ENCODE assay signal across 24 cellular contexts in the genomic region with DNA sequence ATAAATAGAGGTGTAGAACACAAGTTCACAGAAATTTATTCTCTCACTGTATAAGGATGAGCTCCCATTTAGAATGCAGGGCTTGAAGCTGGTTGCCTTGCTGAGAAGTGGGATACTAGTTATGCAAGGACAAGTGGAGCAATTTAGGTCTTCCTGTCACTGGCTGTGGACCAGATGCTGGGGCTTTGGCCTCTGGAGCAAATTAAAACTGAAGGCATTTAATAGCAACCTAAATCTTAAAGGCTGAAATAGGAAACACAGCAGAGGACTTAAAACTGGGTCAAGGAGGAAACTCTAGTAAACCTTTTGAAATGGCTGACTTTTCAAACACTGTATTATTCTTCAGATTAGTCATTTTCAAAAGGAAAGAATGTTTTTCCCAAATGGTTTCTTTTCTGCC.
"Had no signal": no experiment of that assay in that cellular context is flagged by ENCODE, and none has a peak within 500 bp of the region (broad histone marks: within the 10 kb centered on the region; RNA-seq: fewer than 3 reads in every experiment).

No MANE protein-coding gene starts in this region.

- H3K27me3 ChIP-seq: foreskin keratinocyte, gastroesophageal sphincter, ovary, sigmoid colon, stomach, thyroid gland, vagina had no signal

- H3K4me3 Mint-ChIP-seq: effector memory CD8-positive, alpha-beta T cell; immature natural killer cell; natural killer cell treated with Interleukin-12 subunit alpha and Interleukin-12 subunit beta and Interleukin-15 and Interleukin-18, amount 100 ng/mL, for 72 hours; stimulated activated effector memory CD8-positive, alpha-beta T cell treated with anti-CD3 and anti-CD28 coated beads, Interleukin-12 subunit alpha, Interleukin-12 subunit beta, amount 100 ng/mL, for 72 hours had no signal

- H3K27ac Mint-ChIP-seq: effector memory CD8-positive, alpha-beta T cell; immature natural killer cell; natural killer cell treated with Interleukin-12 subunit alpha and Interleukin-12 subunit beta and Interleukin-15 and Interleukin-18, amount 100 ng/mL, for 72 hours; stimulated activated effector memory CD8-positive, alpha-beta T cell treated with anti-CD3 and anti-CD28 coated beads, Interleukin-12 subunit alpha, Interleukin-12 subunit beta, amount 100 ng/mL, for 72 hours had no signal

- H3K36me3 Mint-ChIP-seq: immature natural killer cell; natural killer cell treated with Interleukin-12 subunit alpha and Interleukin-12 subunit beta and Interleukin-15 and Interleukin-18, amount 100 ng/mL, for 72 hours; stimulated activated effector memory CD8-positive, alpha-beta T cell treated with anti-CD3 and anti-CD28 coated beads, Interleukin-12 subunit alpha, Interleukin-12 subunit beta, amount 100 ng/mL, for 72 hours had no signal

- H3K4me1 ChIP-seq: foreskin keratinocyte, gastroesophageal sphincter, lower lobe of right lung, sigmoid colon, thyroid gland, vagina had no signal

- H3K4me3 ChIP-seq: gastroesophageal sphincter, left ventricle myocardium inferior, lower lobe of right lung, ovary, psoas muscle, sigmoid colon, stomach, thyroid gland, vagina had no signal

- H3K4me1 Mint-ChIP-seq: immature natural killer cell; stimulated activated effector memory CD8-positive, alpha-beta T cell treated with anti-CD3 and anti-CD28 coated beads, Interleukin-12 subunit alpha, Interleukin-12 subunit beta, amount 100 ng/mL, for 72 hours had no signal

- H3K36me3 ChIP-seq: gastroesophageal sphincter, left ventricle myocardium inferior, lower lobe of right lung, ovary, sigmoid colon, stomach, thyroid gland, vagina had no signal

- H3K27ac ChIP-seq: foreskin keratinocyte, gastroesophageal sphincter, left ventricle myocardium inferior, lower lobe of right lung, ovary, psoas muscle, sigmoid colon, stomach, thyroid gland, vagina had no signal

- H3K9me3 ChIP-seq: lower lobe of right lung, ovary, sigmoid colon, stomach, thyroid gland, vagina had no signal

- ATAC-seq: effector memory CD8-positive, alpha-beta T cell; foreskin keratinocyte; gastroesophageal sphincter; left colon; natural killer cell treated with Interleukin-12 subunit alpha and Interleukin-12 subunit beta and Interleukin-15 and Interleukin-18, amount 100 ng/mL, for 72 hours; stimulated activated effector memory CD8-positive, alpha-beta T cell treated with anti-CD3 and anti-CD28 coated beads, Interleukin-12 subunit alpha, Interleukin-12 subunit beta, amount 100 ng/mL, for 72 hours had no signal

- DNase-seq: cortex of kidney; effector memory CD8-positive, alpha-beta T cell; foreskin keratinocyte; immature natural killer cell; islet precursor cell; kidney glomerular epithelial cell; left colon; left ventricle myocardium inferior; lower lobe of right lung; nucleus accumbens; posterior cingulate gyrus; psoas muscle; sigmoid colon; stimulated activated CD4-positive, alpha-beta T cell treated with anti-CD3 and anti-CD28 coated beads, Interleukin-2, amount 100 ng/mL, for 24 hours; stimulated activated CD4-positive, alpha-beta T cell treated with anti-CD3 and anti-CD28 coated beads, Interleukin-4, amount 100 ng/mL, for 24 hours; stimulated activated naive CD4-positive, alpha-beta T cell treated with Interleukin-2 at 50 U/mL for 16 hours; stomach; thyroid gland; trophoblast cell had no signal

- H3K9me3 Mint-ChIP-seq: effector memory CD8-positive, alpha-beta T cell; immature natural killer cell; natural killer cell treated with Interleukin-12 subunit alpha and Interleukin-12 subunit beta and Interleukin-15 and Interleukin-18, amount 100 ng/mL, for 72 hours had no signal
